16 cellular contexts compared by ENCODE assay signal in the genomic region with DNA sequence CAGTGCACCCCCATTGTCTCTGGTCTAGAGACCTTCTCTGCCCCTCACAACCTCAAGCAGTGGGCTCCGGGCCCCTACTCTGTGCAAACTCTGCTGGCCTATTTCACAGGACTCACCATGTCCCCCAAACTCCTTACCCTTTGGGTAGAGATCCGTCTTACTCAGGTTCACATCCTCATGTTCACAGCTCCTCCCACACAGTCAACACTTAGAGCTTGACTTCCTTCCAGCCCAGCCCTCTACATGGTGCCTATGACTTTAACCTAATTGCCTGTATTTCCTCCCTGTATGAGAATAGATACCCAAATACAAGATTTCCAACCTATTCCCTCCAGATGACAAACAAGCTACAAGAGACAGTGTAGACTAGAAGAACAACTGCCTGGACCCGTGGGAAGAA.
DNase-seq lines count a peak whose midpoint lies in the region; ATAC-seq and TF ChIP-seq lines count a peak whose summit lies in the region.
"Had no signal": no experiment of that assay in that cellular context is flagged by ENCODE, and none has a peak within 500 bp of the region (broad histone marks: within the 10 kb centered on the region; RNA-seq: fewer than 3 reads in every experiment).

No MANE protein-coding gene starts in this region.

- H3K9me3 ChIP-seq in mammary epithelial cell (replicated peaks; ENCODE audit: insufficient read depth, low read length): no peaks in the 10 kb centered on the region
- H3K9me3 ChIP-seq in aorta (ENCODE audit: control insufficient read depth, low read length): no peaks in the 10 kb centered on the region
- H3K9me3 ChIP-seq: BLaER1, Peyer's patch, stomach had no signal

- H3K9ac ChIP-seq in mammary epithelial cell (ENCODE audit: insufficient read depth, low read length): no peak overlapping the region
- H3K9ac ChIP-seq: BLaER1 had no signal

- H3K27ac Mint-ChIP-seq in MCF 10A (ENCODE audit: low read depth, unreplicated experiment) (no peak overlapping the region), immature natural killer cell (peak overlapping the region; percentile 76 to 94 (median 88))

- POLR2A ChIA-PET in MCF 10A (lab: Yijun Ruan, JAX) (interaction anchor here (1.0 to 2.1 kb wide), 4 partner anchors 10 to 27 kb away, joined by 3 to 8 read pairs (median 6); no protein-coding TSS in a partner anchor), RWPE1 (lab: Yijun Ruan, JAX; ENCODE audit: low non-redundant PET) (no interaction called here)

- H2AFZ ChIP-seq in mammary epithelial cell (ENCODE audit: low read depth, low read length): peak overlapping the region; percentile 85

- ATAC-seq in aorta (ENCODE audit: low FRiP score) (no peak), HG02852 (IDR thresholded peaks at IDR 0.05; ENCODE audit: unreplicated experiment) (no peak)

- intact Hi-C loops in mammary epithelial cell (cut with micrococcal nuclease) (loop anchor here (10.0 kb wide), 1 partner anchor 907 kb away; no protein-coding TSS in a partner anchor), MCF 10A (cut with micrococcal nuclease) (no loop called here), aorta (cut with DNase I) (no loop called here)

- no peak overlapping the region for H3K4me3 ChIP-seq in mammary epithelial cell (replicated peaks in 1 of 3; ENCODE audit: insufficient read depth in 1 of 3, low read depth in 2 of 3, low read length in 3 of 3)
- H3K4me3 ChIP-seq in aorta (ENCODE audit: low read length in 2 of 2): no peak overlapping the region
- H3K4me3 ChIP-seq: BLaER1, Peyer's patch, stomach had no signal

- H3K9me3 Mint-ChIP-seq in MCF 10A (ENCODE audit: unreplicated experiment) (no peaks in the 10 kb centered on the region), immature natural killer cell (no peaks in the 10 kb centered on the region)
- H3K9me3 Mint-ChIP-seq: H9 had no signal

- peak overlapping the region; percentile 57 for H3K4me2 ChIP-seq in mammary epithelial cell (ENCODE audit: insufficient read depth, low read depth, low read length)

- no peaks in the 10 kb centered on the region for H3K36me3 ChIP-seq in mammary epithelial cell (ENCODE audit: insufficient read depth, low read length)
- no peaks in the 10 kb centered on the region for H3K36me3 ChIP-seq in aorta (ENCODE audit: control insufficient read depth in 1 of 2, insufficient read depth in 2 of 2, low read length in 1 of 2)
- H3K36me3 ChIP-seq: BLaER1, Peyer's patch, stomach had no signal

- in situ Hi-C loops in mammary epithelial cell (cut with MboI; ENCODE audit: low sequenced_read_pairs in 2 of 2): loop anchor here in 1 of 2 donors (10.0 kb wide), 1 partner anchor 503 kb away; no protein-coding TSS in a partner anchor

- H3K79me2 ChIP-seq in mammary epithelial cell (ENCODE audit: insufficient read depth, low read length): no peaks in the 10 kb centered on the region

- H3K27me3 Mint-ChIP-seq in MCF 10A (ENCODE audit: insufficient read depth, unreplicated experiment) (no peaks in the 10 kb centered on the region), immature natural killer cell (ENCODE audit: low read depth in 3 of 3) (peaks cover 2 to 7% (median 4%) of the 10 kb centered on the region in 3 donors)

- BruUV-seq in mammary epithelial cell (replicated peaks; lab: Mats Ljungman, UMichigan) (no TSS peak), MCF 10A (replicated peaks; lab: Mats Ljungman, UMichigan) (no TSS peak)

- WGBS in mammary epithelial cell (ENCODE audit: low coverage, missing lambda C conversion rate): 83% methylated on average over 3 of the region's 3 CpGs
- 91 to 94% methylated on average over 3 of the region's 3 CpGs for WGBS in aorta, 2 donors

- no peak overlapping the region for H3K4me3 Mint-ChIP-seq in MCF 10A (ENCODE audit: unreplicated experiment)
- peak overlapping the region; percentile 74 to 86 (median 80) for H3K4me3 Mint-ChIP-seq in immature natural killer cell
- H3K4me3 Mint-ChIP-seq: H9 had no signal

- no peaks in the 10 kb centered on the region for H4K20me1 ChIP-seq in mammary epithelial cell (ENCODE audit: insufficient read depth, low read length)
- H4K20me1 ChIP-seq: BLaER1 had no signal

- TF ChIP-seq CTCF in mammary epithelial cell (conservative IDR thresholded peaks at IDR 0.05 in 1 of 2, IDR thresholded peaks at IDR 0.05 in 1 of 2; ENCODE audit: extremely low read depth in 1 of 2, insufficient read depth in 1 of 2, low read depth in 1 of 2, low read length in 2 of 2) (no peak), MCF 10A (IDR thresholded peaks at IDR 0.05; ENCODE audit: unreplicated experiment) (no peak), RWPE1 (conservative IDR thresholded peaks at IDR 0.05; ENCODE audit: low read depth) (no peak)

- DNase-seq in mammary epithelial cell (no peak), MCF 10A (ENCODE audit: unreplicated experiment) (no peak), RWPE1 (ENCODE audit: low spot score) (no peak), immature natural killer cell (peak; percentile 58 to 63 (median 62)), aorta (no peak), T-helper 9 cell (no peak), SHP77 (lab: John Stamatoyannopoulos, UW) (no peak)
- DNase-seq: H9; kidney glomerular epithelial cell; NCI-H345; retina; stimulated activated CD4-positive, alpha-beta T cell treated with anti-CD3 and anti-CD28 coated beads, Interleukin-4, amount 100 ng/mL, for 24 hours; stomach had no signal

- peaks cover 28% of the 10 kb centered on the region for H3K4me1 ChIP-seq in mammary epithelial cell (ENCODE audit: insufficient read depth, low read length)
- H3K4me1 ChIP-seq in aorta (ENCODE audit: control insufficient read depth in 1 of 2, insufficient read depth in 2 of 2, low read length in 2 of 2): no peaks in the 10 kb centered on the region

- no peaks in the 10 kb centered on the region for H3K36me3 Mint-ChIP-seq in MCF 10A (ENCODE audit: insufficient read depth, unreplicated experiment)
- H3K36me3 Mint-ChIP-seq in immature natural killer cell: peaks cover 0 to 15% (median 5%) of the 10 kb centered on the region in 3 donors

- dilution Hi-C loops in mammary epithelial cell (cut with HindIII; ENCODE audit: low sequenced_read_pairs): no loop called here

- H3K4me1 Mint-ChIP-seq in MCF 10A (ENCODE audit: insufficient read depth, unreplicated experiment): peaks cover 51% of the 10 kb centered on the region
- H3K4me1 Mint-ChIP-seq in immature natural killer cell: peaks cover 58 to 70% of the 10 kb centered on the region in 2 donors

- CTCF ChIA-PET in mammary epithelial cell (lab: Charles Lee; ENCODE audit: low non-redundant PET): interaction anchor here (0.5 kb wide), 1 partner anchor 531 kb away, joined by 4 read pairs; no protein-coding TSS in a partner anchor
- CTCF ChIA-PET in MCF 10A (lab: Yijun Ruan, JAX): interaction anchor here (0.7 kb wide), 1 partner anchor 1526 kb away, joined by 3 read pairs; no protein-coding TSS in a partner anchor
- CTCF ChIA-PET in RWPE1 (lab: Yijun Ruan, JAX): interaction anchor here (0.6 kb wide), 1 partner anchor 305 kb away, joined by 4 read pairs; no protein-coding TSS in a partner anchor

- peak overlapping the region; percentile 39 for H3K27ac ChIP-seq in mammary epithelial cell (ENCODE audit: insufficient read depth, low read depth, low read length)
- H3K27ac ChIP-seq in RWPE1: peak overlapping the region; percentile 37
- no peak overlapping the region for H3K27ac ChIP-seq in aorta (ENCODE audit: low read depth in 1 of 2, low read length in 2 of 2)
- H3K27ac ChIP-seq: BLaER1, stomach had no signal

- no peaks in the 10 kb centered on the region for H3K27me3 ChIP-seq in mammary epithelial cell (ENCODE audit: insufficient read depth, low read length)
- no peaks in the 10 kb centered on the region for H3K27me3 ChIP-seq in aorta (ENCODE audit: control insufficient read depth in 1 of 2, insufficient read depth in 2 of 2, low read length in 1 of 2)
- H3K27me3 ChIP-seq: BLaER1, Peyer's patch, stomach had no signal

Comparison
In these comparisons a context has a peak if more than half of its experiments do, and no peak if none do; other contexts are left out.
1. DNase-seq: peak in immature natural killer cell (3 of 3); none in mammary epithelial cell (single experiment), MCF 10A (single experiment), RWPE1 (single experiment), aorta (0 of 2), T-helper 9 cell (single experiment) and SHP77 (0 of 2).
2. H3K27ac ChIP-seq: peak in mammary epithelial cell (single experiment) and RWPE1 (single experiment); none in aorta (0 of 2).